2 cellular contexts compared by ENCODE assay signal in the genomic region with DNA sequence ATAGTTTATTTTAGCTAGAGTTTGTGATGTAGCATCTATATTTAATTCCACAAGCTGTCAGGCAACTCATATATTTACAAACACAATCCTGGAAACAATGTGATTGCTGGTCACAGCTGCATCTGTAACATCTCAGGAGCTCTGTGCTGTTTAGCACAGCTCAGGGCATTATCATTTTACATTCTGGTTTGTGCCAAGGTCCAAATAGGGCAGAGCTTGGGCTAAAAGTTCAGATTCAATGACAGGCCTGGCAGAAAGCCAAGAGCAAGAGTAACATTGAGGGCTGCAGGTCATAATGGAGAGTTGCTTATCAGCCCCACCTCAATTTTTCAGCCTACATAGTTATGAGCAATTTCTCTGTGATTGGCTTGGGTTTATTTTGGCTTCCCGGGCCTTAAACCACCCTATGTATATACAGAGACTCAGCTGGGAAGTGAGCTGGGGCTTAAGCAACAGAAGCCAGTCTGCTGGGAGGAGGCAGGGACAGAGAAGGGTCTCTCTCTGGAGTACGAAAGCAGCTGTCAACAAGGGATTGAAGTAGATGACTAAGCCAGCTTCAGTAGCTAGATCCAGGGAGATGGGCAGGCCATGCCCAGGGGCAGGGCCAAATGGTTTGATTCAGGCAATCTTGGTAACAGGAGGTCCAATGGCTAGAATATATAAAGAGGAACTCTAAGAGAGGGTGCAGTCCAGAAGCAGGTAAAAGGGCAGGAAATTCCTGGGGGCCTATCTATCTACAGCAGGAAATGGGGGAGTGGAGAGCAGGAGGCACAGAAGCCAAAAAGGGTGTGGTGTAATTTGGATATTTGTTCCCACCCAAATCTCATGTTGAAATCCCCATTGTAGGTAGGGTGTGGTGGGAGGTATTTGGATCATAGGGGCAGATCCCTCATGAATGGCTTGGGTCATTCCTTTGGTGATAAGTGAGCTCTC.
TF ChIP-seq lines count a peak whose summit lies in the region.

No MANE protein-coding gene starts in this region.

TF ChIP-seq in liver, 16 proteins besides CTCF, POLR2A, EP300 and RAD21:
- TF ChIP-seq RXRA (IDR thresholded peaks at IDR 0.05) = peak in 1 of 2 donors; percentile 67
- TF ChIP-seq HNF4A (conservative IDR thresholded peaks at IDR 0.05) = peak; percentile 86 to 89
- TF ChIP-seq FOXA1 (IDR thresholded peaks at IDR 0.05) = no peak

TF ChIP-seq in HepG2, 621 proteins besides CTCF, POLR2A, EP300 and RAD21:
- no peak for TF ChIP-seq ZNF280B (CRISPR knock-in tag; IDR thresholded peaks at IDR 0.05; ENCODE audit: borderline replicate concordance)
- no peak for TF ChIP-seq HOXD1 (CRISPR knock-in tag; IDR thresholded peaks at IDR 0.05)
- no peak for TF ChIP-seq MYNN (CRISPR knock-in tag; IDR thresholded peaks at IDR 0.05; ENCODE audit: low read depth)
- no peak for TF ChIP-seq ZSCAN9 (CRISPR knock-in tag; IDR thresholded peaks at IDR 0.05; ENCODE audit: borderline replicate concordance)
- TF ChIP-seq HNF4G (IDR thresholded peaks at IDR 0.05; ENCODE audit: borderline replicate concordance, low read depth, low read length) = no peak
- TF ChIP-seq HNF4G (CRISPR knock-in tag; IDR thresholded peaks at IDR 0.05; ENCODE audit: borderline replicate concordance, low read depth) = no peak
- TF ChIP-seq, protein P1, sequence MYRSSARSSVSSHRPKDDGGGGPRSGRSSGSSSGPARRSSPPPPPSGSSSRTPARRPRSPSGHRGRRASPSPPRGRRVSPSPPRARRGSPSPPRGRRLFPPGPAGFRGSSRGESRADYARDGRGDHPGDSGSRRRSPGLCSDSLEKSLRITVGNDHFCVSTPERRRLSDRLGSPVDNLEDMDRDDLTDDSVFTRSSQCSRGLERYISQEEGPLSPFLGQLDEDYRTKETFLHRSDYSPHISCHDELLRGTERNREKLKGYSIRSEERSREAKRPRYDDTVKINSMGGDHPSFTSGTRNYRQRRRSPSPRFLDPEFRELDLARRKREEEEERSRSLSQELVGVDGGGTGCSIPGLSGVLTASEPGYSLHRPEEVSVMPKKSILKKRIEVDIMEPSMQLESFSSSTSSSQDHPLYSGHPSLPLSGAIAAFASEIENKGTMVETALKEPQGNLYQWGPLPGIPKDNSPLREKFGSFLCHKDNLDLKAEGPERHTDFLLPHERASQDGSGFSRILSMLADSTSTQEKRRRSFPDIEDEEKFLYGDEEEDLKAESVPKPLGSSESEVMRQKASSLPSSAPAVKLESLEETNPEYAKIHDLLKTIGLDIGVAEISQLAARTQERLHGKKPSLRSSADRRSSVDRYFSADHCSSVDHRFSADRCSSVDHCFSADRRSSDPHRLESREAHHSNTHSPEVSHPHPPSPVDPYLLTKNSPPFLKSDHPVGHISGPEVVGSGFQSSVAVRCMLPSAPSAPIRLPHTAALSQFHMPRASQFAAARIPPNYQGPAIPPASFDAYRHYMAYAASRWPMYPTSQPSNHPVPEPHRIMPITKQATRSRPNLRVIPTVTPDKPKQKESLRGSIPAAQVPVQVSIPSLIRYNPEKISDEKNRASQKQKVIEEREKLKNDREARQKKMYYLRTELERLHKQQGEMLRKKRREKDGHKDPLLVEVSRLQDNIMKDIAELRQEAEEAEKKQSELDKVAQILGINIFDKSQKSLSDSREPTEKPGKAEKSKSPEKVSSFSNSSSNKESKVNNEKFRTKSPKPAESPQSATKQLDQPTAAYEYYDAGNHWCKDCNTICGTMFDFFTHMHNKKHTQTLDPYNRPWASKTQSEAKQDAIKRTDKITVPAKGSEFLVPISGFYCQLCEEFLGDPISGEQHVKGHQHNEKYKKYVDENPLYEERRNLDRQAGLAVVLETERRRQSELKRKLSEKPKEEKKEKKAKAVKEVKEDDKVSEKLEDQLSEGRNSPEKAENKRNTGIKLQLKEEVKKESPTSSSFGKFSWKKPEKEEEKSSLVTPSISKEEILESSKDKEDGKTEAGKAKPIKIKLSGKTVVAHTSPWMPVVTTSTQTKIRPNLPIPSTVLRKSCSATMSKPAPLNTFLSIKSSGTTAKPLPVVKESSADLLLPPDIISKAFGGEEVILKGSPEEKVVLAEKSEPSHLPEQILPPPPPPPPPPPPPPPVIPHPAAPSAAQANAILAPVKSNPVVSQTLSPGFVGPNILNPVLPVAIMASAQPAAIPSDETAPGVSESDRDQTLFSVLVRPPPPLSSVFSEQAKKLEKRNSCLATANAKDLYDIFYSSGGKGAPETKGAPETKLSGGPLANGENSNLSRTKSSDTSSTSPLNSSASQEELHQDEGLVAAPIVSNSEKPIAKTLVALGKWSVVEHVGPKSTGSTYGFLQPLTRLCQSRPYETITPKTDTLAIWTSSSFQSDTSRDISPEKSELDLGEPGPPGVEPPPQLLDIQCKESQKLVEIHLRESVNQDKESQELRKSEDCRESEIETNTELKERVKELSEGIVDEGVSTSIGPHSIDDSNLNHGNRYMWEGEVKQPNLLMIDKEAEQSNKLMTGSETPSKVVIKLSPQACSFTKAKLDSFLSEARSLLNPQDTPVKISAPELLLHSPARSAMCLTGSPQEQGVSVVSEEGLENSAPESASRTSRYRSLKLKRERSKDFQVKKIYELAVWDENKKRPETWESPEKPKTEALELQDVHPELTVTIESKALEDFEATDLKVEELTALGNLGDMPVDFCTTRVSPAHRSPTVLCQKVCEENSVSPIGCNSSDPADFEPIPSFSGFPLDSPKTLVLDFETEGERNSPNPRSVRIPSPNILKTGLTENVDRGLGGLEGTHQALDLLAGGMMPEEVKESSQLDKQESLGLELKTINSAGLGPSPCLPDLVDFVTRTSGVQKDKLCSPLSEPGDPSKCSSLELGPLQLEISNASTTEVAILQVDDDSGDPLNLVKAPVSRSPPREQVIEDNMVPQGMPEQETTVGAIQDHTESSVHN (CRISPR knock-in tag; IDR thresholded peaks at IDR 0.05) = no peak
- no peak for TF ChIP-seq EED (CRISPR knock-in tag; IDR thresholded peaks at IDR 0.05)
- no peak for TF ChIP-seq ZNF224 (CRISPR knock-in tag; IDR thresholded peaks at IDR 0.05)
- TF ChIP-seq STAT5B (CRISPR knock-in tag; IDR thresholded peaks at IDR 0.05) = no peak
- TF ChIP-seq, protein P2, sequence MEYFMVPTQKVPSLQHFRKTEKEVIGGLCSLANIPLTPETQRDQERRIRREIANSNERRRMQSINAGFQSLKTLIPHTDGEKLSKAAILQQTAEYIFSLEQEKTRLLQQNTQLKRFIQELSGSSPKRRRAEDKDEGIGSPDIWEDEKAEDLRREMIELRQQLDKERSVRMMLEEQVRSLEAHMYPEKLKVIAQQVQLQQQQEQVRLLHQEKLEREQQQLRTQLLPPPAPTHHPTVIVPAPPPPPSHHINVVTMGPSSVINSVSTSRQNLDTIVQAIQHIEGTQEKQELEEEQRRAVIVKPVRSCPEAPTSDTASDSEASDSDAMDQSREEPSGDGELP (IDR thresholded peaks at IDR 0.05; ENCODE audit: borderline replicate concordance, low read depth) = no peak
- no peak for TF ChIP-seq KLF13 (CRISPR knock-in tag; IDR thresholded peaks at IDR 0.05)
- TF ChIP-seq ZNF580 (CRISPR knock-in tag; IDR thresholded peaks at IDR 0.05; ENCODE audit: borderline replicate concordance, low read depth) = no peak
- TF ChIP-seq ZNF746 (CRISPR knock-in tag; IDR thresholded peaks at IDR 0.05) = no peak
- no peak for TF ChIP-seq HHEX (CRISPR knock-in tag; IDR thresholded peaks at IDR 0.05)
- TF ChIP-seq, protein P3, sequence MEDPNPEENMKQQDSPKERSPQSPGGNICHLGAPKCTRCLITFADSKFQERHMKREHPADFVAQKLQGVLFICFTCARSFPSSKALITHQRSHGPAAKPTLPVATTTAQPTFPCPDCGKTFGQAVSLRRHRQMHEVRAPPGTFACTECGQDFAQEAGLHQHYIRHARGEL (CRISPR knock-in tag; IDR thresholded peaks at IDR 0.05) = no peak
